16 cellular contexts compared by ENCODE assay signal in the genomic region with DNA sequence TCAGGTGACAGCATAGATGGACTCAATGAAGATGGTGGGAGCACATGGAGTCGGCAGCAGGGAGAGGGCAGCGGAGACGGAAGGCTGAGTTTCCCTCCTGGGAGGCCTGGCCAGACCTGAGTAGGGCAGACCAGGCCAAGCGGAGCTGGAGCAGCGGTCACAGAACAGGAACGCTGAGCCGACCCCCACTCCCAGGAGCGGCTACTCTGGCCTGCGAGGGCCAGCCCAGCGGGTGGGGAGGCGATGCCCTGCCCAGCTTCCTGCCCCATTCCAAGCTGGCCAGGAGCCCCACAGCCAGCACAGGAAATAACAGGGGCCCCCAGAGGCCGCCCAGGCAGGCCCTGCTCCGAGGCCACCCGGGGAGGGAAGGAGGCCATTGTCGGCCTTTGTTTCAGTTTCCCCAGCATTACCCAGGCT.
DNase-seq lines count a peak whose midpoint lies in the region; ATAC-seq and TF ChIP-seq lines count a peak whose summit lies in the region.
"Had no signal": no experiment of that assay in that cellular context is flagged by ENCODE, and none has a peak within 500 bp of the region (broad histone marks: within the 10 kb centered on the region; RNA-seq: fewer than 3 reads in every experiment).

No MANE protein-coding gene starts in this region.

- H3K9me3 ChIP-seq in heart right ventricle (no peaks in the 10 kb centered on the region), upper lobe of right lung (no peaks in the 10 kb centered on the region)
- H3K9me3 ChIP-seq: tibial artery had no signal

- peaks cover 45% of the 10 kb centered on the region for H3K4me1 Mint-ChIP-seq in neural crest cell

- H3K27ac ChIP-seq in heart right ventricle (peak overlapping the region in 9 of 10 donors; percentile 36 to 78 (median 70)), upper lobe of right lung (peak overlapping the region; percentile 30)
- H3K27ac ChIP-seq: tibial artery had no signal

- no peaks in the 10 kb centered on the region for H3K27me3 ChIP-seq in heart right ventricle
- no peaks in the 10 kb centered on the region for H3K27me3 ChIP-seq in upper lobe of right lung
- H3K27me3 ChIP-seq: tibial artery had no signal

- no peaks in the 10 kb centered on the region for H3K9me3 Mint-ChIP-seq in neural crest cell

- no peaks in the 10 kb centered on the region for H3K36me3 ChIP-seq in heart right ventricle
- no peaks in the 10 kb centered on the region for H3K36me3 ChIP-seq in upper lobe of right lung
- H3K36me3 ChIP-seq: tibial artery had no signal

- intact Hi-C loops in Right ventricle myocardium inferior (cut with DNase I) (loop anchor here (2.0 kb wide), 1 partner anchor 79 kb away; no protein-coding TSS in a partner anchor), cardiac septum (cut with DNase I) (no loop called here), heart right ventricle (cut with DNase I) (loop anchor here in 5 of 10 donors (2.0 to 10.0 kb wide), 5 partner anchors 21 to 81 kb away; a partner anchor contains a TSS), upper lobe of right lung (cut with DNase I) (no loop called here)

- H3K4me3 ChIP-seq in heart right ventricle (peak overlapping the region in 4 of 10 donors; percentile 16 to 24 (median 20)), upper lobe of right lung (no peak overlapping the region)
- H3K4me3 ChIP-seq: tibial artery had no signal

- H3K27me3 Mint-ChIP-seq in neural crest cell (ENCODE audit: low read depth), result no peaks in the 10 kb centered on the region

- H3K4me1 ChIP-seq in heart right ventricle (peaks cover 8 to 72% (median 57%) of the 10 kb centered on the region in 9 donors), upper lobe of right lung (peaks cover 7% of the 10 kb centered on the region)

- peak; percentile 73 for DNase-seq in Right ventricle myocardium inferior (ENCODE audit: missing footprints)
- no peak for DNase-seq in cardiac septum (ENCODE audit: low spot score)
- DNase-seq in heart right ventricle, result peak; percentile 60 to 62
- peak; percentile 34 for DNase-seq in neural crest cell (ENCODE audit: low read depth, low spot score)
- no peak for DNase-seq in upper lobe of right lung
- no peak for DNase-seq in NCI-H2029 (lab: John Stamatoyannopoulos, UW)
- DNase-seq: 8988T; activated CD4-positive, alpha-beta T cell treated with anti-CD3 and anti-CD28 coated beads for 48 hours; MM.1S; NCI-H2171; OCI-M1; stimulated activated CD4-positive, alpha-beta T cell treated with anti-CD3 and anti-CD28 coated beads, Interleukin-12 subunit alpha, Interleukin-12 subunit beta, amount 100 ng/mL, for 4 hours; T-helper 1 cell had no signal

- H3K27ac Mint-ChIP-seq in neural crest cell (ENCODE audit: unreplicated experiment), result peak overlapping the region; percentile 63

- peak overlapping the region; percentile 25 for H3K4me3 Mint-ChIP-seq in neural crest cell

- H3K36me3 Mint-ChIP-seq in neural crest cell (ENCODE audit: low read depth), result no peaks in the 10 kb centered on the region

- 41 to 43% methylated on average over 13 to 15 of the region's 15 CpGs for WGBS in heart right ventricle, 2 donors

- ATAC-seq in Right ventricle myocardium inferior (peak; percentile 45), heart right ventricle (peak; percentile 80 to 92 (median 87)), upper lobe of right lung (peak; percentile 55), HG03342 (IDR thresholded peaks at IDR 0.05; ENCODE audit: unreplicated experiment) (no peak), HG03039 (IDR thresholded peaks at IDR 0.05; ENCODE audit: unreplicated experiment) (no peak)

- no peak for TF ChIP-seq CTCF in heart right ventricle (IDR thresholded peaks at IDR 0.05)
- TF ChIP-seq CTCF in neural crest cell (conservative IDR thresholded peaks at IDR 0.05), result no peak
- no peak for TF ChIP-seq CTCF in upper lobe of right lung (IDR thresholded peaks at IDR 0.05)

Comparison
In these comparisons a context has a peak if more than half of its experiments do, and no peak if none do; other contexts are left out.
1. DNase-seq: peak in Right ventricle myocardium inferior (single experiment), heart right ventricle (2 of 2) and neural crest cell (single experiment); none in cardiac septum (single experiment), upper lobe of right lung (single experiment) and NCI-H2029 (single experiment).
2. ATAC-seq: peak in Right ventricle myocardium inferior (single experiment), heart right ventricle (8 of 8) and upper lobe of right lung (single experiment); none in HG03342 (single experiment) and HG03039 (single experiment).